ENCODE assay signal across 37 cellular contexts in the genomic region with DNA sequence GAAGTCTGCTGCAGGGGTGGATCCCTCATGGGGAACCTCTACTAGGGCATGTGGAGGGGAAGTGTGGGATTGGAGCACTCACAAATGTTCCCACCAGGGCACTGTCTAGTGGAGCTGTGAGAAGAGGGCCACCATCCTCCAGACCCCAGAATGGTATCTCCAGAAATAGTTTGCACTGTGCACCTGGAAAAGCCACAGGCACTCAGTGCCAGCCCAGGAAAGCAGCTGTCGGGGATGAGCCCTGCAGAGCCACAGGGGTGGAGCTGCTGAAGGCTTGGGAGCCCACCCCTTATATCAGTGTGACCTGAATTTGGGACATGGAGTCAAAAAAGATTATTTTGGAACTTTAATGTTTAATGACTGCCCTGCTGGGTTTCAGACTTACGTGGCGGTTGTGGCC. TPM values are rescaled to one million over a fixed set of nuclear protein-coding genes. Genes with fewer than 3 reads are reported as not detected.
"Had no signal": no experiment of that assay in that cellular context is flagged by ENCODE, and none has a peak within 500 bp of the region (broad histone marks: within the 10 kb centered on the region; RNA-seq: fewer than 3 reads in every experiment).

No MANE protein-coding gene starts in this region.

- DNase-seq: Karpas-422, Kasumi-1, MG63, MM.1S, MV-4-11, NCI-H1048, NCI-H1092, NCI-H1092 treated with DMSO at 0.1 percent for 48 hours, NCI-H1105, NCI-H1105 treated with DMSO at 0.1 percent for 48 hours, NCI-H1417, NCI-H1417 treated with DMSO at 0.1 percent for 48 hours, NCI-H1436, NCI-H1436 treated with DMSO at 0.1 percent for 48 hours, NCI-H146, NCI-H1694, NCI-H1694 treated with DMSO at 0.1 percent for 48 hours, NCI-H187, NCI-H187 treated with DMSO at 0.1 percent for 48 hours, NCI-H1930, NCI-H2029, NCI-H2029 treated with DMSO at 0.1 percent for 48 hours, NCI-H2081, NCI-H2081 treated with DMSO at 0.1 percent for 48 hours, NCI-H2107, NCI-H2171, NCI-H2171 treated with DMSO at 0.1 percent for 48 hours, NCI-H2227 treated with DMSO at 0.1 percent for 48 hours, NCI-H226, NCI-H345, NCI-H446, NCI-H446 treated with DMSO at 0.1 percent for 48 hours, NCI-H510A had no signal

- H3K27ac ChIP-seq: KMS-11 had no signal

- H3K4me3 ChIP-seq: MG63 had no signal

- H3K36me3 ChIP-seq: MG63 had no signal

- H3K9me3 ChIP-seq: MG63 had no signal

- H3K27me3 ChIP-seq: MG63 had no signal

- H3K9ac ChIP-seq: KMS-11 had no signal

- H3K4me2 ChIP-seq: KMS-11 had no signal

RNA-seq across cellular contexts. Expression of a gene that starts 40.4 kb away (rescaled TPM):
- total RNA-seq: LHCN-M2, MCF 10A, NCI-H460 had no signal
